Comparison of ENCODE assay signal across 3 cellular contexts in the genomic region with DNA sequence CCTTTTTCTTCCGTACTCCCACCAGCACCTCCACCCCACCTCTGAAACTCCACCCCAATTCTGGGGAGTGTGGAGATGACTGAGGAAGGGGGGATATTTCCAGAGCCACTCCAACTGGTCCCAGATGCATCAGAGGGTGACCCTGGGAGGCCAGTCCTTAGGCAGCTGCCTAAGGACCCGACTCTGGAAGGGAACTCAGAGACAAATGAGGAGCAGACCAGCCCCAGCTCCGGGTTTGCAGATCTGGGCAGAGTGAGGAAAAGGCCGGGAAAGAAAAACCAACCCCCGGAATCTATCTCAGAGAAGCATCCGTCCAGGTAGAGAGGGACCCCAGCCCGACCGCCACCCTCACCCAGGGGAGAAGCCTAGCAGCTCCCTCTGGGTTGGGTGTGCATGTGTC.
TF ChIP-seq lines count a peak whose summit lies in the region.

No MANE protein-coding gene starts in this region.

TF ChIP-seq in A549, 52 proteins besides CTCF, POLR2A, EP300 and RAD21:
- TF ChIP-seq, protein P1, sequence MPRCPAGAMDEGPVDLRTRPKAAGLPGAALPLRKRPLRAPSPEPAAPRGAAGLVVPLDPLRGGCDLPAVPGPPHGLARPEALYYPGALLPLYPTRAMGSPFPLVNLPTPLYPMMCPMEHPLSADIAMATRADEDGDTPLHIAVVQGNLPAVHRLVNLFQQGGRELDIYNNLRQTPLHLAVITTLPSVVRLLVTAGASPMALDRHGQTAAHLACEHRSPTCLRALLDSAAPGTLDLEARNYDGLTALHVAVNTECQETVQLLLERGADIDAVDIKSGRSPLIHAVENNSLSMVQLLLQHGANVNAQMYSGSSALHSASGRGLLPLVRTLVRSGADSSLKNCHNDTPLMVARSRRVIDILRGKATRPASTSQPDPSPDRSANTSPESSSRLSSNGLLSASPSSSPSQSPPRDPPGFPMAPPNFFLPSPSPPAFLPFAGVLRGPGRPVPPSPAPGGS (IDR thresholded peaks at IDR 0.05): no peak
- no peak for TF ChIP-seq RCOR1 (IDR thresholded peaks at IDR 0.05; ENCODE audit: low read depth, low read length)
- TF ChIP-seq, protein P2, sequence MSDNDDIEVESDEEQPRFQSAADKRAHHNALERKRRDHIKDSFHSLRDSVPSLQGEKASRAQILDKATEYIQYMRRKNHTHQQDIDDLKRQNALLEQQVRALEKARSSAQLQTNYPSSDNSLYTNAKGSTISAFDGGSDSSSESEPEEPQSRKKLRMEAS (IDR thresholded peaks at IDR 0.05): no peak
- no peak for TF ChIP-seq MAZ (IDR thresholded peaks at IDR 0.05; ENCODE audit: borderline replicate concordance, low read depth, low read length)
- TF ChIP-seq, protein P3, sequence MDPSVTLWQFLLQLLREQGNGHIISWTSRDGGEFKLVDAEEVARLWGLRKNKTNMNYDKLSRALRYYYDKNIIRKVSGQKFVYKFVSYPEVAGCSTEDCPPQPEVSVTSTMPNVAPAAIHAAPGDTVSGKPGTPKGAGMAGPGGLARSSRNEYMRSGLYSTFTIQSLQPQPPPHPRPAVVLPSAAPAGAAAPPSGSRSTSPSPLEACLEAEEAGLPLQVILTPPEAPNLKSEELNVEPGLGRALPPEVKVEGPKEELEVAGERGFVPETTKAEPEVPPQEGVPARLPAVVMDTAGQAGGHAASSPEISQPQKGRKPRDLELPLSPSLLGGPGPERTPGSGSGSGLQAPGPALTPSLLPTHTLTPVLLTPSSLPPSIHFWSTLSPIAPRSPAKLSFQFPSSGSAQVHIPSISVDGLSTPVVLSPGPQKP (IDR thresholded peaks at IDR 0.05; ENCODE audit: low read depth, low read length): no peak
- TF ChIP-seq FOXS1 (CRISPR knock-in tag; IDR thresholded peaks at IDR 0.05): no peak
TF ChIP-seq in A549: peak in this region for 0.

TF ChIP-seq in IMR-90, 13 proteins besides CTCF, POLR2A, EP300 and RAD21:
- TF ChIP-seq BHLHE40 (IDR thresholded peaks at IDR 0.05; ENCODE audit: low read depth, low read length) (no peak), RCOR1 (IDR thresholded peaks at IDR 0.05; ENCODE audit: insufficient replicate concordance, low read length) (no peak), MAZ (IDR thresholded peaks at IDR 0.05; ENCODE audit: borderline replicate concordance, low read depth, low read length) (no peak), FOS (IDR thresholded peaks at IDR 0.05; ENCODE audit: low read depth, low read length) (no peak), RFX5 (IDR thresholded peaks at IDR 0.05; ENCODE audit: low read depth, low read length) (no peak), CHD1 (IDR thresholded peaks at IDR 0.05; ENCODE audit: low read depth, low read length) (no peak), MAFK (IDR thresholded peaks at IDR 0.05; ENCODE audit: low read depth, low read length) (no peak), MXI1 (IDR thresholded peaks at IDR 0.05; ENCODE audit: borderline replicate concordance, low read depth, low read length) (no peak), NFE2L2 (IDR thresholded peaks at IDR 0.05; ENCODE audit: low read depth, low read length) (no peak), SMC3 (IDR thresholded peaks at IDR 0.05; ENCODE audit: low read depth, low read length) (no peak), CEBPB (IDR thresholded peaks at IDR 0.05; ENCODE audit: low read depth, low read length) (no peak)
- TF ChIP-seq, protein P3 (IDR thresholded peaks at IDR 0.05; ENCODE audit: borderline replicate concordance, low read depth, low read length): no peak
- TF ChIP-seq, protein P4, sequence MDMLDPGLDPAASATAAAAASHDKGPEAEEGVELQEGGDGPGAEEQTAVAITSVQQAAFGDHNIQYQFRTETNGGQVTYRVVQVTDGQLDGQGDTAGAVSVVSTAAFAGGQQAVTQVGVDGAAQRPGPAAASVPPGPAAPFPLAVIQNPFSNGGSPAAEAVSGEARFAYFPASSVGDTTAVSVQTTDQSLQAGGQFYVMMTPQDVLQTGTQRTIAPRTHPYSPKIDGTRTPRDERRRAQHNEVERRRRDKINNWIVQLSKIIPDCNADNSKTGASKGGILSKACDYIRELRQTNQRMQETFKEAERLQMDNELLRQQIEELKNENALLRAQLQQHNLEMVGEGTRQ (IDR thresholded peaks at IDR 0.05; ENCODE audit: low read depth, low read length): no peak

TF ChIP-seq in H1, 55 proteins besides CTCF, POLR2A, EP300 and RAD21:
- TF ChIP-seq, protein P4 (IDR thresholded peaks at IDR 0.05; ENCODE audit: low read length): no peak
